ENCODE assay signal across 9 cellular contexts in genomic region chr1:53185955-53186297, GRCh38. TPM values are rescaled to one million over a fixed set of nuclear protein-coding genes. Genes with fewer than 3 reads are reported as not detected.
"Had no signal": no experiment of that assay in that cellular context is flagged by ENCODE, and none has a peak within 500 bp of the region (broad histone marks: within the 10 kb centered on the region; RNA-seq: fewer than 3 reads in every experiment).

No MANE protein-coding gene starts in this region.

RNA-seq across cellular contexts. Expression of gene SLC1A7, which starts 43.5 kb away (rescaled TPM):
- total RNA-seq: activated B cell treated with CpG ODN at 0.5 μM for 24 hours; activated CD8-positive, alpha-beta T cell treated with anti-CD3 and anti-CD28 coated beads for 36 hours; activated T-cell treated with anti-CD3 and anti-CD28 coated beads, Interleukin-2, amount 50 U/mL, for 4 hours; activated T-helper 17 cell treated with anti-CD3 and anti-CD28 coated beads, Interleukin-2, amount 50 U/mL, for 72 hours; bronchial epithelial cell; dermis microvascular lymphatic vessel endothelial cell; glomerular endothelial cell; occipital lobe; T-helper 2 cell treated with Interferon-gamma antibody and Interleukin-4, amounts not matched to agents 100 ng/mL and 5 ng/mL, for 36 hours had no signal
